13 cellular contexts compared by ENCODE assay signal in genomic region chr20:6590891-6591679, GRCh38.
DNase-seq lines count a peak whose midpoint lies in the region; ATAC-seq, FAIRE-seq and TF ChIP-seq lines count a peak whose summit lies in the region.
"Had no signal": no experiment of that assay in that cellular context is flagged by ENCODE, and none has a peak within 500 bp of the region (broad histone marks: within the 10 kb centered on the region; RNA-seq: fewer than 3 reads in every experiment).

No MANE protein-coding gene starts in this region.

- intact Hi-C loops in pancreas (cut with DNase I) = no loop called here

- no peak overlapping the region for H3K27ac ChIP-seq in pancreas

- WGBS in pancreas, 2 donors = 42 to 46% methylated on average over 8 of the region's 8 CpGs

- no peaks in the 10 kb centered on the region for H3K27me3 ChIP-seq in pancreas

- peaks cover 0 to 3% (median 0%) of the 10 kb centered on the region in 3 donors for H3K4me1 ChIP-seq in pancreas

- DNase-seq in Daoy (ENCODE audit: low read depth) (peak; percentile 91), RCC 7860 (ENCODE audit: low spot score) (peak; percentile 89), pancreas (no peak), erythroblast (lab: John Stamatoyannopoulos, UW) (no peak), NCI-H446 treated with DMSO at 0.1 percent for 48 hours (lab: John Stamatoyannopoulos, UW) (no peak)
- DNase-seq in activated CD8-positive, alpha-beta memory T cell treated with anti-CD3 and anti-CD28 coated beads for 24 hours = no peak
- DNase-seq: activated naive CD4-positive, alpha-beta T cell treated with anti-CD3 and anti-CD28 coated beads, Interleukin-2, amount 10 ng/mL, durations not matched to agents 7 days and 5 days; NCI-H2107; posterior cingulate gyrus had no signal

- H3K36me3 ChIP-seq in pancreas = no peaks in the 10 kb centered on the region

- no peak overlapping the region for H3K4me3 ChIP-seq in pancreas

- no peak for TF ChIP-seq POLR2A in erythroblast (IDR thresholded peaks at IDR 0.05; ENCODE audit: low read length)

- FAIRE-seq in RCC 7860 (lab: Jason Lieb, UNC) = peak; percentile 78
- no peak for FAIRE-seq in pancreas (lab: Jason Lieb, UNC)
- FAIRE-seq: GM12892 had no signal

- ATAC-seq in esophagus mucosa (peak; percentile 95), pancreas (peak in 3 of 4 donors; percentile 53 to 82 (median 75)), GM19328 (IDR thresholded peaks at IDR 0.05; ENCODE audit: unreplicated experiment) (no peak)
- ATAC-seq: Right ventricle myocardium inferior had no signal

- no peak for TF ChIP-seq CTCF in pancreas (IDR thresholded peaks at IDR 0.05)

- no peaks in the 10 kb centered on the region for H3K9me3 ChIP-seq in pancreas

Comparison
In these comparisons a context has a peak if more than half of its experiments do, and no peak if none do; other contexts are left out.
1. DNase-seq: peak in Daoy (single experiment) and RCC 7860 (single experiment); none in pancreas (0 of 6), erythroblast (0 of 2), activated CD8-positive, alpha-beta memory T cell treated with anti-CD3 and anti-CD28 coated beads for 24 hours (single experiment) and NCI-H446 treated with DMSO at 0.1 percent for 48 hours (single experiment).